In genomic region chr13:109376936-109377335, GRCh38 we compare ENCODE assay signal across 28 cellular contexts.
"Had no signal": no experiment of that assay in that cellular context is flagged by ENCODE, and none has a peak within 500 bp of the region (broad histone marks: within the 10 kb centered on the region; RNA-seq: fewer than 3 reads in every experiment).

No MANE protein-coding gene starts in this region.

- H3K4me2 ChIP-seq: neural progenitor cell had no signal

- H3K9me3 Mint-ChIP-seq: natural killer cell; nephron; neural progenitor cell; stimulated activated effector memory CD8-positive, alpha-beta T cell treated with anti-CD3 and anti-CD28 coated beads, Interleukin-12 subunit alpha, Interleukin-12 subunit beta, amount 100 ng/mL, for 72 hours; stimulated activated naive CD8-positive, alpha-beta T cell treated with anti-CD3 and anti-CD28 coated beads, Interleukin-15, Interleukin-2, amounts not matched to agents 100 ng/mL and 50 ng/mL, for 24 hours; type B pancreatic cell had no signal

- H3K27me3 ChIP-seq: neural progenitor cell, ovary, right lobe of liver, sigmoid colon, stomach, thyroid gland, transverse colon, upper lobe of right lung, uterus had no signal

- H3K79me2 ChIP-seq: parathyroid adenoma had no signal

- H3K9me3 ChIP-seq: ovary, psoas muscle, right lobe of liver, sigmoid colon, stomach, thoracic aorta, thyroid gland, transverse colon, upper lobe of right lung, uterus had no signal

- H2AFZ ChIP-seq: neural progenitor cell, parathyroid adenoma had no signal

- H3K27ac ChIP-seq: neural progenitor cell, ovary, parathyroid adenoma, psoas muscle, right lobe of liver, sigmoid colon, stomach, thoracic aorta, thyroid gland, transverse colon, upper lobe of right lung, uterus had no signal

- H3K4me3 Mint-ChIP-seq: natural killer cell; nephron; neural progenitor cell; stimulated activated effector memory CD8-positive, alpha-beta T cell treated with anti-CD3 and anti-CD28 coated beads, Interleukin-12 subunit alpha, Interleukin-12 subunit beta, amount 100 ng/mL, for 72 hours; stimulated activated naive B cell treated with anti-CD40 and anti-IgM and Interleukin-4, amounts not matched to agents 10 μg/mL and 1 μg/mL and 100 μg/mL, for 72 hours; stimulated activated naive CD8-positive, alpha-beta T cell treated with anti-CD3 and anti-CD28 coated beads, Interleukin-15, Interleukin-2, amounts not matched to agents 100 ng/mL and 50 ng/mL, for 24 hours; type B pancreatic cell had no signal

- ATAC-seq: natural killer cell; psoas muscle; right cardiac atrium; stimulated activated effector memory CD8-positive, alpha-beta T cell treated with anti-CD3 and anti-CD28 coated beads, Interleukin-12 subunit alpha, Interleukin-12 subunit beta, amount 100 ng/mL, for 72 hours; stimulated activated naive B cell treated with anti-CD40 and anti-IgM and Interleukin-4, amounts not matched to agents 10 μg/mL and 1 μg/mL and 100 μg/mL, for 72 hours; upper lobe of right lung had no signal

- H3K36me3 ChIP-seq: neural progenitor cell, ovary, right lobe of liver, sigmoid colon, stomach, thoracic aorta, thyroid gland, transverse colon, upper lobe of right lung, uterus had no signal

- H3K4me3 ChIP-seq: neural progenitor cell, ovary, psoas muscle, right lobe of liver, sigmoid colon, stomach, thoracic aorta, thyroid gland, transverse colon, upper lobe of right lung, uterus had no signal

- H3K9ac ChIP-seq: neural progenitor cell, parathyroid adenoma had no signal

- H3K4me1 ChIP-seq: parathyroid adenoma, psoas muscle, right lobe of liver, sigmoid colon, stomach, thyroid gland, transverse colon, upper lobe of right lung, uterus had no signal

- H3K4me1 Mint-ChIP-seq: natural killer cell; nephron; stimulated activated effector memory CD8-positive, alpha-beta T cell treated with anti-CD3 and anti-CD28 coated beads, Interleukin-12 subunit alpha, Interleukin-12 subunit beta, amount 100 ng/mL, for 72 hours; stimulated activated naive B cell treated with anti-CD40 and anti-IgM and Interleukin-4, amounts not matched to agents 10 μg/mL and 1 μg/mL and 100 μg/mL, for 72 hours had no signal

- DNase-seq: natural killer cell; occipital lobe; ovary; posterior cingulate gyrus; psoas muscle; right cardiac atrium; right lobe of liver; sigmoid colon; small intestine; stimulated activated CD4-positive, alpha-beta T cell treated with anti-CD3 and anti-CD28 coated beads, Interleukin-15, amount 100 ng/mL, for 24 hours; stimulated activated CD4-positive, alpha-beta T cell treated with anti-CD3 and anti-CD28 coated beads, Interleukin-2, amount 100 ng/mL, for 24 hours; stimulated activated CD4-positive, alpha-beta T cell treated with anti-CD3 and anti-CD28 coated beads, Interleukin-2, amount 100 ng/mL, for 48 hours; stimulated activated CD4-positive, alpha-beta T cell treated with anti-CD3 and anti-CD28 coated beads, Interleukin-4, amount 100 ng/mL, for 24 hours; stimulated activated naive B cell treated with anti-CD40 and anti-IgM and Interleukin-4, amounts not matched to agents 10 μg/mL and 1 μg/mL and 100 μg/mL, for 72 hours; stimulated activated naive CD4-positive, alpha-beta T cell treated with Interleukin-2 at 50 U/mL for 16 hours; stomach; thyroid gland; transverse colon; upper lobe of right lung; uterus had no signal

- H3K36me3 Mint-ChIP-seq: natural killer cell; neural progenitor cell; stimulated activated effector memory CD8-positive, alpha-beta T cell treated with anti-CD3 and anti-CD28 coated beads, Interleukin-12 subunit alpha, Interleukin-12 subunit beta, amount 100 ng/mL, for 72 hours; stimulated activated naive B cell treated with anti-CD40 and anti-IgM and Interleukin-4, amounts not matched to agents 10 μg/mL and 1 μg/mL and 100 μg/mL, for 72 hours; type B pancreatic cell had no signal

- H3K27me3 Mint-ChIP-seq: stimulated activated naive B cell treated with anti-CD40 and anti-IgM and Interleukin-4, amounts not matched to agents 10 μg/mL and 1 μg/mL and 100 μg/mL, for 72 hours had no signal

- H3K27ac Mint-ChIP-seq: natural killer cell; nephron; neural progenitor cell; progenitor cell of endocrine pancreas; stimulated activated effector memory CD8-positive, alpha-beta T cell treated with anti-CD3 and anti-CD28 coated beads, Interleukin-12 subunit alpha, Interleukin-12 subunit beta, amount 100 ng/mL, for 72 hours; stimulated activated naive B cell treated with anti-CD40 and anti-IgM and Interleukin-4, amounts not matched to agents 10 μg/mL and 1 μg/mL and 100 μg/mL, for 72 hours; stimulated activated naive CD8-positive, alpha-beta T cell treated with anti-CD3 and anti-CD28 coated beads, Interleukin-15, Interleukin-2, amounts not matched to agents 100 ng/mL and 50 ng/mL, for 24 hours; type B pancreatic cell had no signal
